ENCODE assay signal across 24 cellular contexts in the genomic region with DNA sequence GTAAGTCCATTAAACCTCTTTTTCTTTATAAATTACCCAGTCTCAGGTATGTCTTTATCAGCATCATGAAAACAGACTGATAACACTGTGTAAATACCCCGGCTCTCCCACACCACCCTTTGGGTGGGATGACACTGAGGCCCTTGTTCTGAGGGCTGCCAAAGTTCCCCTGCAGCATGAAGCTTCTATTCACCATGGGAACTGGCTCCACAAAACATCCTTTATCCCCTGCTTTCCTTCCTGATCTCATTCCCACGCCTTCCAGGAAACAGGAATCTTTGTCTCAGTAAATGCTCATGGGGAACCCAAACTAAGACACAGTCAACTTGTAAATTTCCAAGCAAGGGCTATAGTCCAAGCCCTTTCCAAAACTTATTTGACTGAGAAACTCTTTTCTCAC.
"Had no signal": no experiment of that assay in that cellular context is flagged by ENCODE, and none has a peak within 500 bp of the region (broad histone marks: within the 10 kb centered on the region; RNA-seq: fewer than 3 reads in every experiment).

No MANE protein-coding gene starts in this region.

- H2AFZ ChIP-seq: hepatocyte had no signal

- H3K36me3 ChIP-seq: colonic mucosa, gastroesophageal sphincter, heart left ventricle, neutrophil, pancreas, stomach, tibial artery had no signal

- H3K4me2 ChIP-seq: hepatocyte had no signal

- H3K27ac ChIP-seq: colonic mucosa, epithelial cell of prostate, gastroesophageal sphincter, hepatocyte, neutrophil, pancreas, stomach, tibial artery had no signal

- ATAC-seq: effector memory CD8-positive, alpha-beta T cell; esophagus mucosa; gastroesophageal sphincter; left lobe of liver; naive thymus-derived CD8-positive, alpha-beta T cell; pancreas; sciatic nerve; stimulated activated effector memory CD8-positive, alpha-beta T cell treated with anti-CD3 and anti-CD28 coated beads, Interleukin-12 subunit alpha, Interleukin-12 subunit beta, amount 100 ng/mL, for 72 hours had no signal

- DNase-seq: colonic mucosa; effector memory CD8-positive, alpha-beta T cell; heart left ventricle; kidney; mesendoderm; naive thymus-derived CD8-positive, alpha-beta T cell; nephron progenitor cell; pancreas; stimulated activated CD4-positive, alpha-beta T cell treated with anti-CD3 and anti-CD28 coated beads, Interleukin-2, amount 100 ng/mL, for 24 hours; stimulated activated CD4-positive, alpha-beta T cell treated with anti-CD3 and anti-CD28 coated beads, Interleukin-4, amount 100 ng/mL, for 24 hours; stimulated activated naive CD4-positive, alpha-beta T cell treated with Interleukin-2 at 50 U/mL for 16 hours; stomach; tibial artery had no signal

- H3K4me1 Mint-ChIP-seq: central memory CD8-positive, alpha-beta T cell; nephron progenitor cell; stimulated activated effector memory CD8-positive, alpha-beta T cell treated with anti-CD3 and anti-CD28 coated beads, Interleukin-12 subunit alpha, Interleukin-12 subunit beta, amount 100 ng/mL, for 72 hours had no signal

- H3K4me3 ChIP-seq: colonic mucosa, gastroesophageal sphincter, heart left ventricle, hepatocyte, pancreas, stomach, tibial artery had no signal

- H3K79me2 ChIP-seq: hepatocyte had no signal

- H3K4me3 Mint-ChIP-seq: central memory CD8-positive, alpha-beta T cell; dendritic cell treated with granulocyte-macrophage colony-stimulating factor and Interleukin-4, amounts not matched to agents 40 ng/mL and 50 ng/mL, for 4 days; effector memory CD8-positive, alpha-beta T cell; naive thymus-derived CD8-positive, alpha-beta T cell; nephron progenitor cell; stimulated activated effector memory CD8-positive, alpha-beta T cell treated with anti-CD3 and anti-CD28 coated beads, Interleukin-12 subunit alpha, Interleukin-12 subunit beta, amount 100 ng/mL, for 72 hours; type B pancreatic cell had no signal

- FAIRE-seq: kidney, pancreas had no signal

- H3K9me3 ChIP-seq: colonic mucosa, gastroesophageal sphincter, heart left ventricle, neutrophil, pancreas, stomach, tibial artery had no signal

- H3K9me3 Mint-ChIP-seq: central memory CD8-positive, alpha-beta T cell; dendritic cell treated with granulocyte-macrophage colony-stimulating factor and Interleukin-4, amounts not matched to agents 40 ng/mL and 50 ng/mL, for 4 days; effector memory CD8-positive, alpha-beta T cell; nephron progenitor cell had no signal

- H3K27me3 Mint-ChIP-seq: dendritic cell treated with granulocyte-macrophage colony-stimulating factor and Interleukin-4, amounts not matched to agents 40 ng/mL and 50 ng/mL, for 4 days had no signal

- H3K27me3 ChIP-seq: colonic mucosa, heart left ventricle, hepatocyte, neutrophil, pancreas, stomach had no signal

- H3K36me3 Mint-ChIP-seq: naive thymus-derived CD8-positive, alpha-beta T cell; stimulated activated effector memory CD8-positive, alpha-beta T cell treated with anti-CD3 and anti-CD28 coated beads, Interleukin-12 subunit alpha, Interleukin-12 subunit beta, amount 100 ng/mL, for 72 hours; type B pancreatic cell had no signal

- H3K4me1 ChIP-seq: colonic mucosa, gastroesophageal sphincter, heart left ventricle, pancreas, stomach, tibial artery had no signal

- H3K27ac Mint-ChIP-seq: dendritic cell treated with granulocyte-macrophage colony-stimulating factor and Interleukin-4, amounts not matched to agents 40 ng/mL and 50 ng/mL, for 4 days; effector memory CD8-positive, alpha-beta T cell; naive thymus-derived CD8-positive, alpha-beta T cell; nephron progenitor cell; stimulated activated effector memory CD8-positive, alpha-beta T cell treated with anti-CD3 and anti-CD28 coated beads, Interleukin-12 subunit alpha, Interleukin-12 subunit beta, amount 100 ng/mL, for 72 hours; type B pancreatic cell had no signal
